In genomic region chr1:215529111-215529510, GRCh38 we compare ENCODE assay signal across 20 cellular contexts. TPM values are rescaled to one million over a fixed set of nuclear protein-coding genes. Genes with fewer than 3 reads are reported as not detected.
DNase-seq lines count a peak whose midpoint lies in the region; ATAC-seq and TF ChIP-seq lines count a peak whose summit lies in the region.
"Had no signal": no experiment of that assay in that cellular context is flagged by ENCODE, and none has a peak within 500 bp of the region (broad histone marks: within the 10 kb centered on the region; RNA-seq: fewer than 3 reads in every experiment).

No MANE protein-coding gene starts in this region.

- no peaks in the 10 kb centered on the region for H3K36me3 Mint-ChIP-seq in immature natural killer cell

- peaks cover 0 to 9% (median 1%) of the 10 kb centered on the region in 3 donors for H3K27me3 Mint-ChIP-seq in immature natural killer cell (ENCODE audit: low read depth in 3 of 3)

- H3K4me3 Mint-ChIP-seq in immature natural killer cell = no peak overlapping the region
- H3K4me3 Mint-ChIP-seq: activated naive CD4-positive, alpha-beta T cell treated with anti-CD3 and anti-CD28 coated beads for 36 hours; T-helper 2 cell treated with Interferon-gamma antibody and Interleukin-4, amounts not matched to agents 5 μg/mL and 100 μg/mL, for 36 hours had no signal

- DNase-seq in foreskin fibroblast (peak; percentile 44 to 68), immature natural killer cell (no peak), activated T-cell treated with anti-CD3 and anti-CD28 coated beads for 4 hours (no peak), midbrain (lab: John Stamatoyannopoulos, UW) (no peak)
- DNase-seq in stimulated activated CD4-positive, alpha-beta T cell treated with anti-CD3 and anti-CD28 coated beads, Interleukin-12 subunit alpha, Interleukin-12 subunit beta, amount 100 ng/mL, for 4 hours = no peak
- DNase-seq: activated naive CD4-positive, alpha-beta T cell treated with anti-CD3 and anti-CD28 coated beads for 36 hours; body of pancreas; Calu3; dermis blood vessel endothelial cell; GDM1; hippocampal formation; left cardiac atrium; NK-92 treated with Interleukin-12 subunit alpha and Interleukin-12 subunit beta, amount 100 ng/mL, for 24 hours; retina; substantia nigra had no signal

- ATAC-seq in GM18861 (IDR thresholded peaks at IDR 0.05; ENCODE audit: unreplicated experiment) = peak; percentile 82
- ATAC-seq in GM21717 (IDR thresholded peaks at IDR 0.05; ENCODE audit: unreplicated experiment) = peak; percentile 65
- peak; percentile 59 for ATAC-seq in HG03342 (IDR thresholded peaks at IDR 0.05; ENCODE audit: unreplicated experiment)
- ATAC-seq: body of pancreas, left cardiac atrium had no signal

- H3K27ac Mint-ChIP-seq in immature natural killer cell = no peak overlapping the region
- H3K27ac Mint-ChIP-seq: activated naive CD4-positive, alpha-beta T cell treated with anti-CD3 and anti-CD28 coated beads for 36 hours; T-helper 2 cell treated with Interferon-gamma antibody and Interleukin-4, amounts not matched to agents 5 μg/mL and 100 μg/mL, for 36 hours had no signal

- TF ChIP-seq CTCF in foreskin fibroblast (IDR thresholded peaks at IDR 0.05; ENCODE audit: low read depth, low read length) = no peak

- H3K4me3 ChIP-seq in foreskin fibroblast (ENCODE audit: low read depth in 1 of 2, low read length in 2 of 2) = no peak overlapping the region
- H3K4me3 ChIP-seq: body of pancreas, esophagus muscularis mucosa had no signal

- H3K4me1 Mint-ChIP-seq in immature natural killer cell = no peaks in the 10 kb centered on the region

- H3K9me3 Mint-ChIP-seq in immature natural killer cell = peaks cover 0 to 2% (median 0%) of the 10 kb centered on the region in 6 donors
- H3K9me3 Mint-ChIP-seq: activated naive CD4-positive, alpha-beta T cell treated with anti-CD3 and anti-CD28 coated beads for 36 hours; T-helper 2 cell treated with Interferon-gamma antibody and Interleukin-4, amounts not matched to agents 5 μg/mL and 100 μg/mL, for 36 hours had no signal

RNA-seq across cellular contexts. Expression of gene KCTD3, which starts 38.0 kb away (rescaled TPM):
- polyA plus RNA-seq in immature natural killer cell = 1 to 10 TPM; 1.1 to 1.9 (median 1.6) TPM

Comparison
In these comparisons a context has a peak if more than half of its experiments do, and no peak if none do; other contexts are left out.
1. DNase-seq: peak in foreskin fibroblast (2 of 2); none in immature natural killer cell (0 of 3), stimulated activated CD4-positive, alpha-beta T cell treated with anti-CD3 and anti-CD28 coated beads, Interleukin-12 subunit alpha, Interleukin-12 subunit beta, amount 100 ng/mL, for 4 hours (single experiment), activated T-cell treated with anti-CD3 and anti-CD28 coated beads for 4 hours (single experiment) and midbrain (single experiment).
2. Peak in every context shown above with its lines, with median percentiles within 50 percentile points of each other: ATAC-seq.